In genomic region chr11:85663781-85664560, GRCh38 we compare ENCODE assay signal across 8 cellular contexts. TPM values are rescaled to one million over a fixed set of nuclear protein-coding genes. Genes with fewer than 3 reads are reported as not detected.
DNase-seq lines count a peak whose midpoint lies in the region; ATAC-seq, FAIRE-seq and TF ChIP-seq lines count a peak whose summit lies in the region.

No MANE protein-coding gene starts in this region.

- H3K79me2 ChIP-seq in DND-41 (ENCODE audit: insufficient read depth, low read length), result peaks cover 63% of the 10 kb centered on the region

- ATAC-seq in DND-41 (ENCODE audit: insufficient read depth, low read depth) (peak; percentile 77), GM21526 (IDR thresholded peaks at IDR 0.05; ENCODE audit: low FRiP score, unreplicated experiment) (peak; percentile 71), foreskin keratinocyte (peak; percentile 45)

- H3K4me3 ChIP-seq in DND-41 (ENCODE audit: low read depth in 1 of 2, low read length in 2 of 2), result peak overlapping the region; percentile 75 to 82
- H3K4me3 ChIP-seq in HUES64 (ENCODE audit: low read length), result peak overlapping the region; percentile 96
- H3K4me3 ChIP-seq in neuron (ENCODE audit: low read length), result peak overlapping the region; percentile 87

- peak overlapping the region; percentile 100 for H3K9ac ChIP-seq in DND-41 (ENCODE audit: low read depth, low read length)
- peak overlapping the region; percentile 99 for H3K9ac ChIP-seq in HUES64 (ENCODE audit: low read depth, low read length)

- H3K36me3 ChIP-seq in DND-41 (ENCODE audit: insufficient read depth, low read length), result peaks cover 49% of the 10 kb centered on the region
- H3K36me3 ChIP-seq in HUES64 (ENCODE audit: insufficient read depth, low read length), result peaks cover 43% of the 10 kb centered on the region
- H3K36me3 ChIP-seq in neuron (ENCODE audit: insufficient read depth, low read length), result peaks cover 35% of the 10 kb centered on the region

- TF ChIP-seq CTCF in DND-41 (IDR thresholded peaks at IDR 0.05; ENCODE audit: borderline replicate concordance, extremely low read depth, low read length, poor library complexity, severe bottlenecking) (peak; percentile 76), foreskin keratinocyte (conservative IDR thresholded peaks at IDR 0.05) (peak; percentile 55)

- H3K27me3 ChIP-seq in DND-41 (ENCODE audit: insufficient read depth, low read length, poor library complexity), result no peaks in the 10 kb centered on the region
- H3K27me3 ChIP-seq in HUES64 (ENCODE audit: insufficient read depth, low read length), result no peaks in the 10 kb centered on the region
- no peaks in the 10 kb centered on the region for H3K27me3 ChIP-seq in foreskin keratinocyte
- H3K27me3 ChIP-seq in neuron (ENCODE audit: insufficient read depth, low read length), result no peaks in the 10 kb centered on the region

- H2AFZ ChIP-seq in DND-41 (ENCODE audit: low read depth, low read length) (peak overlapping the region; percentile 82), neuron (ENCODE audit: low read depth, low read length) (no peak overlapping the region)

- WGBS in HUES64, result under 1% methylated on average over 70 of the region's 70 CpGs

- DNase-seq in DND-41 (peak; percentile 86), RCC 7860 (ENCODE audit: low spot score) (peak; percentile 54), foreskin keratinocyte (peak; percentile 24 to 43), superior temporal gyrus (ENCODE audit: extremely low spot score) (peak; percentile 79)
- peak; percentile 85 for DNase-seq in activated effector memory CD4-positive, alpha-beta T cell treated with Interleukin-2 at 50 U/mL for 16 hours

- H3K9me3 ChIP-seq in DND-41 (ENCODE audit: insufficient read depth, low read length, severe bottlenecking) (no peaks in the 10 kb centered on the region), HUES64 (ENCODE audit: insufficient read depth, low read depth, low read length) (no peaks in the 10 kb centered on the region), neuron (ENCODE audit: low read length) (no peaks in the 10 kb centered on the region)

- H3K4me1 ChIP-seq in DND-41 (ENCODE audit: insufficient read depth, low read length) (peaks cover 51% of the 10 kb centered on the region), HUES64 (ENCODE audit: insufficient read depth, low read length) (peaks cover 21% of the 10 kb centered on the region; the same call in 1 of the 2 replicates), foreskin keratinocyte (peaks cover 39% of the 10 kb centered on the region), neuron (ENCODE audit: insufficient read depth, low read length) (peaks cover 39% of the 10 kb centered on the region)

- H3K27ac ChIP-seq in DND-41 (ENCODE audit: low read length) (peak overlapping the region; percentile 99), HUES64 (ENCODE audit: low read depth, low read length) (peak overlapping the region; percentile 98), foreskin keratinocyte (peak overlapping the region; percentile 87)

- peaks cover 45% of the 10 kb centered on the region for H4K20me1 ChIP-seq in DND-41 (ENCODE audit: insufficient read depth, low read length)

- FAIRE-seq in RCC 7860 (lab: Jason Lieb, UNC), result no peak

- peak overlapping the region; percentile 93 for H3K4me2 ChIP-seq in DND-41 (ENCODE audit: insufficient read depth, low read length)

RNA-seq across cellular contexts. Expression of gene CREBZF, which starts 1.0 kb away (rescaled TPM):
- polyA plus RNA-seq in HUES64 (2013, experiment 1 of 2), result 28.6 TPM
- polyA plus RNA-seq in HUES64 (2013, experiment 2 of 2), result 23.3 TPM
- 25.3 and 26.6 TPM in 2 replicates for total RNA-seq in foreskin keratinocyte
- 7.1 and 8.5 TPM in 2 replicates for polyA plus RNA-seq in foreskin keratinocyte

RNA-seq across cellular contexts. Expression of gene TMEM126A, which starts 16.2 kb away (rescaled TPM):
- 36.9 TPM for polyA plus RNA-seq in HUES64 (2013, experiment 1 of 2)
- 35.9 TPM for polyA plus RNA-seq in HUES64 (2013, experiment 2 of 2)
- 46.1 and 50.1 TPM in 2 replicates for total RNA-seq in foreskin keratinocyte
- polyA plus RNA-seq in foreskin keratinocyte, result 68.2 and 69.5 TPM in 2 replicates

RNA-seq across cellular contexts. Expression of gene CCDC89, which starts 22.0 kb away (rescaled TPM):
- not detected for polyA plus RNA-seq in HUES64 (2013, experiment 1 of 2)
- 0.19 TPM for polyA plus RNA-seq in HUES64 (2013, experiment 2 of 2)
- 0.14 and 0.51 TPM in 2 replicates for total RNA-seq in foreskin keratinocyte
- 0.18 and 0.22 TPM in 2 replicates for polyA plus RNA-seq in foreskin keratinocyte

RNA-seq across cellular contexts. Expression of gene TMEM126B, which starts 35.6 kb away (rescaled TPM):
- 82.7 TPM for polyA plus RNA-seq in HUES64 (2013, experiment 1 of 2)
- polyA plus RNA-seq in HUES64 (2013, experiment 2 of 2), result 78.0 TPM
- total RNA-seq in foreskin keratinocyte, result 58.8 and 59.8 TPM in 2 replicates
- polyA plus RNA-seq in foreskin keratinocyte, result 58.5 and 65.6 TPM in 2 replicates

RNA-seq across cellular contexts. Expression of gene DLG2, which starts 36.8 kb away (rescaled TPM):
- polyA plus RNA-seq in HUES64 (2013, experiment 1 of 2), result 4.2 TPM
- 4.4 TPM for polyA plus RNA-seq in HUES64 (2013, experiment 2 of 2)
- total RNA-seq in foreskin keratinocyte, result 0.21 and 0.75 TPM in 2 replicates
- polyA plus RNA-seq in foreskin keratinocyte, result 0.07 and 0.31 TPM in 2 replicates

Comparison
In these comparisons a context has a peak if more than half of its experiments do, and no peak if none do; other contexts are left out.
1. Peak in every context shown above with its lines: DNase-seq, ATAC-seq, H3K4me3 ChIP-seq and H3K27ac ChIP-seq.
2. DNase-seq: peak in every context shown above with its lines; median percentile 86 in DND-41; 85 in activated effector memory CD4-positive, alpha-beta T cell treated with Interleukin-2 at 50 U/mL for 16 hours; 79 in superior temporal gyrus; 54 in RCC 7860; 34 in foreskin keratinocyte.